ENCODE assay signal across 8 cellular contexts in genomic region chr1:156122519-156123355, GRCh38.
A peak's percentile ranks its signal among the peaks of the same experiment; 100 is the strongest.
DNase-seq lines count a peak whose midpoint lies in the region; ATAC-seq and TF ChIP-seq lines count a peak whose summit lies in the region.

No MANE protein-coding gene starts in this region.

- TF ChIP-seq CTCF in RWPE1 (conservative IDR thresholded peaks at IDR 0.05; ENCODE audit: low read depth) (no peak), epithelial cell of esophagus (IDR thresholded peaks at IDR 0.05; ENCODE audit: insufficient read depth, low read depth, low read length, missing control alignments) (peak; percentile 43)

- H3K36me3 ChIP-seq in muscle layer of colon (ENCODE audit: insufficient read depth, low read length), result peaks cover 21% of the 10 kb centered on the region

- POLR2A ChIA-PET in RWPE1 (lab: Yijun Ruan, JAX; ENCODE audit: low non-redundant PET), result interaction anchor here (0.6 to 0.8 kb wide), 2 partner anchors 9 to 28 kb away, joined by 3 to 5 read pairs; no protein-coding TSS in a partner anchor

- H3K4me3 ChIP-seq in epithelial cell of esophagus (ENCODE audit: low read length) (peak overlapping the region; percentile 48), muscle layer of colon (ENCODE audit: low read depth in 1 of 2, low read length in 2 of 2) (peak overlapping the region; percentile 6 to 64)

- H3K9me3 ChIP-seq in muscle layer of colon (ENCODE audit: low read length), result no peaks in the 10 kb centered on the region

- peak in 2 of 3 experiments; percentile 41 to 43 for DNase-seq in NCI-H1417 (lab: John Stamatoyannopoulos, UW)
- DNase-seq in NCI-H1417 treated with DMSO at 0.1 percent for 48 hours (lab: John Stamatoyannopoulos, UW), result no peak
- DNase-seq in RWPE1 (ENCODE audit: low spot score), result no peak
- peak; percentile 52 for DNase-seq in epithelial cell of esophagus (ENCODE audit: low read depth)
- no peak for DNase-seq in SKM-1 treated with dmso at 0.1 percent for 144 hours (lab: John Stamatoyannopoulos, UW; ENCODE audit: unreplicated experiment)
- no peak for DNase-seq in NCI-H1930 (lab: John Stamatoyannopoulos, UW)

- H3K4me1 ChIP-seq in muscle layer of colon (ENCODE audit: insufficient read depth, low read length), result peaks cover 90% of the 10 kb centered on the region

- no peak for ATAC-seq in GM18511 (IDR thresholded peaks at IDR 0.05; ENCODE audit: unreplicated experiment)

- H3K27ac ChIP-seq in RWPE1 (peak overlapping the region; percentile 100), muscle layer of colon (ENCODE audit: low read depth, low read length) (peak overlapping the region; percentile 95)

- H3K27me3 ChIP-seq in muscle layer of colon (ENCODE audit: control insufficient read depth in 1 of 2, insufficient read depth in 2 of 2, low read length in 2 of 2), result no peaks in the 10 kb centered on the region

- CTCF ChIA-PET in RWPE1 (lab: Yijun Ruan, JAX), result interaction anchor here (0.8 to 2.3 kb wide), 6 partner anchors 19 to 102 kb away, joined by 3 to 20 read pairs (median 4); no protein-coding TSS in a partner anchor

- H3K9ac ChIP-seq in muscle layer of colon (ENCODE audit: low read length), result peak overlapping the region; percentile 67

Comparison
In these comparisons a context has a peak if more than half of its experiments do, and no peak if none do; other contexts are left out.
1. DNase-seq: peak in NCI-H1417 (2 of 3) and epithelial cell of esophagus (single experiment); none in NCI-H1417 treated with DMSO at 0.1 percent for 48 hours (single experiment), RWPE1 (single experiment), SKM-1 treated with dmso at 0.1 percent for 144 hours (single experiment) and NCI-H1930 (0 of 2).